8 cellular contexts compared by ENCODE assay signal in genomic region chr17:77475012-77475976, GRCh38.
DNase-seq lines count a peak whose midpoint lies in the region; ATAC-seq and FAIRE-seq lines count a peak whose summit lies in the region.

No MANE protein-coding gene starts in this region.

- peak; percentile 90 for FAIRE-seq in HTR-8/SVneo (lab: Jason Lieb, UNC)

- DNase-seq in HTR-8/SVneo (ENCODE audit: insufficient read length, low spot score) (no peak), skeletal muscle cell (ENCODE audit: low read depth) (peak; percentile 73), NCI-H2227 treated with DMSO at 0.1 percent for 48 hours (lab: John Stamatoyannopoulos, UW) (no peak)
- peak; percentile 76 to 81 for DNase-seq in activated CD4-positive, alpha-beta T cell treated with anti-CD3 and anti-CD28 coated beads for 4 hours

- no peak overlapping the region for H3K4me3 ChIP-seq in ectodermal cell (ENCODE audit: insufficient read depth, low read depth, low read length)
- H3K4me3 ChIP-seq in skeletal muscle cell (ENCODE audit: low read depth, low read length): no peak overlapping the region

- no peaks in the 10 kb centered on the region for H3K9me3 ChIP-seq in ectodermal cell (ENCODE audit: control insufficient read depth, low read length)

- ATAC-seq in GM19023 (IDR thresholded peaks at IDR 0.05; ENCODE audit: unreplicated experiment) (no peak), GM18909 (IDR thresholded peaks at IDR 0.05; ENCODE audit: poor library complexity, unreplicated experiment) (no peak), GM21423 (IDR thresholded peaks at IDR 0.05; ENCODE audit: unreplicated experiment) (no peak)

- H3K36me3 ChIP-seq in ectodermal cell (ENCODE audit: control insufficient read depth, insufficient read depth, low read length): no peaks in the 10 kb centered on the region

- peaks cover 76% of the 10 kb centered on the region for H3K4me1 ChIP-seq in ectodermal cell (ENCODE audit: control insufficient read depth, insufficient read depth, low read length)

- WGBS in ectodermal cell, 2 experiments: 81 to 82% methylated on average over 27 of the region's 27 CpGs

- no peaks in the 10 kb centered on the region for H3K27me3 ChIP-seq in ectodermal cell (ENCODE audit: control insufficient read depth, insufficient read depth, low read length, poor library complexity, severe bottlenecking)

- H3K27ac ChIP-seq in ectodermal cell (ENCODE audit: insufficient read depth, low read depth, low read length, poor library complexity, severe bottlenecking): peak overlapping the region; percentile 5

Comparison
In these comparisons a context has a peak if more than half of its experiments do, and no peak if none do; other contexts are left out.
1. DNase-seq: peak in activated CD4-positive, alpha-beta T cell treated with anti-CD3 and anti-CD28 coated beads for 4 hours (2 of 2) and skeletal muscle cell (single experiment); none in HTR-8/SVneo (single experiment) and NCI-H2227 treated with DMSO at 0.1 percent for 48 hours (single experiment).